In genomic region chr6:27019651-27020552, GRCh38 we compare ENCODE assay signal across 8 cellular contexts.
DNase-seq lines count a peak whose midpoint lies in the region; ATAC-seq and TF ChIP-seq lines count a peak whose summit lies in the region.

No MANE protein-coding gene starts in this region.

- H3K36me3 Mint-ChIP-seq in Caco-2 (ENCODE audit: insufficient read depth, unreplicated experiment) (peaks cover 11% of the 10 kb centered on the region), GM23338 (ENCODE audit: low read depth) (peaks cover 20% of the 10 kb centered on the region; the same call in 2 of the 3 replicates)

- H3K4me1 Mint-ChIP-seq in Caco-2 (ENCODE audit: low read depth, unreplicated experiment) (peaks cover 7% of the 10 kb centered on the region), GM23338 (peaks cover 18% of the 10 kb centered on the region)

- H3K4me2 ChIP-seq in GM23338 = peak overlapping the region; percentile 87

- H3K4me3 Mint-ChIP-seq in Caco-2 (ENCODE audit: unreplicated experiment) (peak overlapping the region; percentile 87), GM23338 (peak overlapping the region; percentile 85)

- H3K36me3 ChIP-seq in Caco-2 (ENCODE audit: control insufficient read depth, insufficient read depth, low read length) (no peaks in the 10 kb centered on the region), GM23338 (ENCODE audit: insufficient read depth) (no peaks in the 10 kb centered on the region)

- CTCF ChIA-PET in Caco-2 (lab: Charles Lee) = no interaction called here

- no TSS peak for BruUV-seq in Caco-2 (replicated peaks; lab: Mats Ljungman, UMichigan)

- H2AFZ ChIP-seq in GM23338 = peak overlapping the region; percentile 72; the same call in 1 of the 2 replicates

- H3K9me3 Mint-ChIP-seq in Caco-2 (ENCODE audit: unreplicated experiment) (peaks cover 11% of the 10 kb centered on the region), GM23338 (peaks cover 23% of the 10 kb centered on the region; the same call in 2 of the 3 replicates)

- H3K9me3 ChIP-seq in Caco-2 = 0 out of 2 replicates have a peak, but pooled peaks cover 8% of the 10 kb centered on the region

- POLR2A ChIA-PET in Caco-2 (lab: Charles Lee) = no interaction called here

- H3K27me3 Mint-ChIP-seq in Caco-2 (ENCODE audit: insufficient read depth, unreplicated experiment) (no peaks in the 10 kb centered on the region), GM23338 (ENCODE audit: insufficient read depth, low read depth, poor library complexity) (peaks cover 5% of the 10 kb centered on the region)

- no peaks in the 10 kb centered on the region for H4K20me1 ChIP-seq in GM23338 (replicated peaks; ENCODE audit: insufficient read depth)

- H3K27ac ChIP-seq in GM23338 (ENCODE audit: low read depth) = peak overlapping the region; percentile 99

- peaks cover 41% of the 10 kb centered on the region for H3K79me2 ChIP-seq in GM23338 (replicated peaks; ENCODE audit: insufficient read depth)

- ATAC-seq in GM23338 (peak; percentile 95), left colon (peak; percentile 99)

- intact Hi-C loops in Caco-2 (cut with micrococcal nuclease; ENCODE audit: unreplicated experiment) = loop anchor here (2.0 kb wide), 1 partner anchor 21 kb away; no protein-coding TSS in a partner anchor
- intact Hi-C loops in left colon (cut with DNase I, micrococcal nuclease) = no loop called here

- H3F3A ChIP-seq in GM23338 (replicated peaks; ENCODE audit: low read depth) = 0 out of 2 replicates have a peak, but pooled peaks cover 3% of the 10 kb centered on the region

- DNase-seq in Caco-2 = peak; percentile 89 to 94
- DNase-seq in GM23338 (ENCODE audit: low spot score) = peak; percentile 94
- peak; percentile 76 for DNase-seq in NCI-H2081 treated with DMSO at 0.1 percent for 48 hours (lab: John Stamatoyannopoulos, UW)
- DNase-seq in activated CD4-positive, alpha-beta T cell treated with anti-CD3 and anti-CD28 coated beads for 4 hours = peak; percentile 3 to 11
- peak; percentile 94 for DNase-seq in dedifferentiated amniotic fluid mesenchymal stem cell (ENCODE audit: extremely low spot score)
- peak; percentile 80 to 86 for DNase-seq in left colon
- DNase-seq in stimulated activated CD4-positive, alpha-beta T cell treated with anti-CD3 and anti-CD28 coated beads, Interleukin-15, amount 100 ng/mL, for 48 hours (ENCODE audit: low read depth in 2 of 2) = peak; percentile 33 to 44
- DNase-seq in KG1 (lab: John Stamatoyannopoulos, UW) = no peak

- H3K27ac Mint-ChIP-seq in Caco-2 (ENCODE audit: unreplicated experiment) (peak overlapping the region; percentile 99), GM23338 (peak overlapping the region; percentile 98)

- TF ChIP-seq CTCF in Caco-2 (IDR thresholded peaks at IDR 0.05; ENCODE audit: insufficient read depth in 1 of 2, low read depth in 1 of 2, low read length in 1 of 2, severe bottlenecking in 1 of 2, unreplicated experiment in 1 of 2) (no peak), GM23338 (conservative IDR thresholded peaks at IDR 0.05; ENCODE audit: low read depth in 2 of 2) (no peak)

- no peaks in the 10 kb centered on the region for H3K9me2 ChIP-seq in GM23338 (ENCODE audit: insufficient read depth)

- H3K27me3 ChIP-seq in Caco-2 (replicated peaks; ENCODE audit: control insufficient read depth, insufficient read depth, low read length) (no peaks in the 10 kb centered on the region), GM23338 (ENCODE audit: insufficient read depth) (no peaks in the 10 kb centered on the region)

- H3K4me1 ChIP-seq in Caco-2 (peaks cover 10% of the 10 kb centered on the region), GM23338 (ENCODE audit: insufficient read depth) (0 out of 2 replicates have a peak, but pooled peaks cover 6% of the 10 kb centered on the region)

- H3K4me3 ChIP-seq in Caco-2 (ENCODE audit: low read depth, low read length) (peak overlapping the region; percentile 53), GM23338 (peak overlapping the region; percentile 84)

TF ChIP-seq in GM23338, 12 proteins besides CTCF, POLR2A, EP300 and RAD21 (continues in another document):
- no peak for TF ChIP-seq ZNF114 (CRISPR knock-in tag; IDR thresholded peaks at IDR 0.05)
- no peak for TF ChIP-seq EZH2 (IDR thresholded peaks at IDR 0.05; ENCODE audit: low read depth, unreplicated experiment)
- no peak for TF ChIP-seq NANOG (IDR thresholded peaks at IDR 0.05; ENCODE audit: borderline replicate concordance)
- peak; percentile 95 for TF ChIP-seq POLR2AphosphoS5 (IDR thresholded peaks at IDR 0.05; ENCODE audit: low read depth)
- no peak for TF ChIP-seq STAT1 (IDR thresholded peaks at IDR 0.05; ENCODE audit: unreplicated experiment)
- TF ChIP-seq CREB1 (CRISPR knock-in tag; IDR thresholded peaks at IDR 0.05; ENCODE audit: low read depth) = peak; percentile 66
- no peak for TF ChIP-seq JUNB (IDR thresholded peaks at IDR 0.05; ENCODE audit: unreplicated experiment)
- 0 out of 2 replicates have a peak, but pooled peaks have one; percentile 44 for TF ChIP-seq ETS1 (IDR thresholded peaks at IDR 0.05)
- no peak for TF ChIP-seq EZH2phosphoT487 (IDR thresholded peaks at IDR 0.05; ENCODE audit: unreplicated experiment)
- no peak for TF ChIP-seq REST (IDR thresholded peaks at IDR 0.05; ENCODE audit: unreplicated experiment)
